ENCODE assay signal across 3 cellular contexts in genomic region chr2:69381337-69381737, GRCh38.
TF ChIP-seq lines count a peak whose summit lies in the region.

No MANE protein-coding gene starts in this region.

TF ChIP-seq in SK-N-SH, 30 proteins besides CTCF, POLR2A, EP300 and RAD21:
- TF ChIP-seq ELF1 (IDR thresholded peaks at IDR 0.05) (no peak), JUND (IDR thresholded peaks at IDR 0.05) (0 out of 2 replicates have a peak, but pooled peaks have one; percentile 16), TCF12 (IDR thresholded peaks at IDR 0.05) (no peak)

TF ChIP-seq in SK-N-SH treated with all-trans-retinoic acid at 6 μM for 48 hours, 23 proteins besides CTCF, POLR2A, EP300 and RAD21:
- TF ChIP-seq ISL1 (CRISPR knock-in tag; IDR thresholded peaks at IDR 0.05): no peak
- TF ChIP-seq PPARA (CRISPR knock-in tag; IDR thresholded peaks at IDR 0.05; ENCODE audit: borderline replicate concordance): no peak
- TF ChIP-seq ZC3H10 (CRISPR knock-in tag; IDR thresholded peaks at IDR 0.05): no peak

TF ChIP-seq in K562, 482 proteins besides CTCF, POLR2A, EP300 and RAD21 (continues in another document):
- TF ChIP-seq SMAD1 (IDR thresholded peaks at IDR 0.05; ENCODE audit: low read depth, low read length, partially characterized antibody): no peak
- no peak for TF ChIP-seq CHD4 (IDR thresholded peaks at IDR 0.05; ENCODE audit: insufficient read depth, insufficient replicate concordance, low read depth, low read length, poor library complexity, severe bottlenecking)
- TF ChIP-seq HSF4 (CRISPR knock-in tag; IDR thresholded peaks at IDR 0.05; ENCODE audit: borderline replicate concordance): no peak
- no peak for TF ChIP-seq STAT5A (IDR thresholded peaks at IDR 0.05; ENCODE audit: borderline replicate concordance, low read length)
- no peak for TF ChIP-seq CREB3L1 (IDR thresholded peaks at IDR 0.05; ENCODE audit: borderline replicate concordance, low read depth)
- TF ChIP-seq NCOR1 (IDR thresholded peaks at IDR 0.05): 0 out of 2 replicates have a peak, but pooled peaks have one; percentile 9
- TF ChIP-seq ZHX1 (conservative IDR thresholded peaks at IDR 0.05; ENCODE audit: low read length): no peak
- TF ChIP-seq RERE (CRISPR knock-in tag; IDR thresholded peaks at IDR 0.05; ENCODE audit: borderline replicate concordance): no peak
- TF ChIP-seq SMARCE1 (IDR thresholded peaks at IDR 0.05): peak; percentile 93
- TF ChIP-seq ZFP36 (IDR thresholded peaks at IDR 0.05; ENCODE audit: low read depth, low read length, partially characterized antibody): no peak
- TF ChIP-seq, protein P1, sequence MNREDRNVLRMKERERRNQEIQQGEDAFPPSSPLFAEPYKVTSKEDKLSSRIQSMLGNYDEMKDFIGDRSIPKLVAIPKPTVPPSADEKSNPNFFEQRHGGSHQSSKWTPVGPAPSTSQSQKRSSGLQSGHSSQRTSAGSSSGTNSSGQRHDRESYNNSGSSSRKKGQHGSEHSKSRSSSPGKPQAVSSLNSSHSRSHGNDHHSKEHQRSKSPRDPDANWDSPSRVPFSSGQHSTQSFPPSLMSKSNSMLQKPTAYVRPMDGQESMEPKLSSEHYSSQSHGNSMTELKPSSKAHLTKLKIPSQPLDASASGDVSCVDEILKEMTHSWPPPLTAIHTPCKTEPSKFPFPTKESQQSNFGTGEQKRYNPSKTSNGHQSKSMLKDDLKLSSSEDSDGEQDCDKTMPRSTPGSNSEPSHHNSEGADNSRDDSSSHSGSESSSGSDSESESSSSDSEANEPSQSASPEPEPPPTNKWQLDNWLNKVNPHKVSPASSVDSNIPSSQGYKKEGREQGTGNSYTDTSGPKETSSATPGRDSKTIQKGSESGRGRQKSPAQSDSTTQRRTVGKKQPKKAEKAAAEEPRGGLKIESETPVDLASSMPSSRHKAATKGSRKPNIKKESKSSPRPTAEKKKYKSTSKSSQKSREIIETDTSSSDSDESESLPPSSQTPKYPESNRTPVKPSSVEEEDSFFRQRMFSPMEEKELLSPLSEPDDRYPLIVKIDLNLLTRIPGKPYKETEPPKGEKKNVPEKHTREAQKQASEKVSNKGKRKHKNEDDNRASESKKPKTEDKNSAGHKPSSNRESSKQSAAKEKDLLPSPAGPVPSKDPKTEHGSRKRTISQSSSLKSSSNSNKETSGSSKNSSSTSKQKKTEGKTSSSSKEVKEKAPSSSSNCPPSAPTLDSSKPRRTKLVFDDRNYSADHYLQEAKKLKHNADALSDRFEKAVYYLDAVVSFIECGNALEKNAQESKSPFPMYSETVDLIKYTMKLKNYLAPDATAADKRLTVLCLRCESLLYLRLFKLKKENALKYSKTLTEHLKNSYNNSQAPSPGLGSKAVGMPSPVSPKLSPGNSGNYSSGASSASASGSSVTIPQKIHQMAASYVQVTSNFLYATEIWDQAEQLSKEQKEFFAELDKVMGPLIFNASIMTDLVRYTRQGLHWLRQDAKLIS (CRISPR knock-in tag; IDR thresholded peaks at IDR 0.05): no peak
- no peak for TF ChIP-seq PHF8 (IDR thresholded peaks at IDR 0.05; ENCODE audit: borderline replicate concordance, low read length)
- 0 out of 4 replicates have a peak, but pooled peaks of 1 of the 2 experiments have one; percentile 32 for TF ChIP-seq MNT (conservative IDR thresholded peaks at IDR 0.05)
- 0 out of 2 replicates have a peak, but pooled peaks have one; percentile 15 for TF ChIP-seq NKRF (IDR thresholded peaks at IDR 0.05; ENCODE audit: borderline replicate concordance)
- TF ChIP-seq ZNF77 (CRISPR knock-in tag; IDR thresholded peaks at IDR 0.05): no peak
- no peak for TF ChIP-seq ERF (CRISPR knock-in tag; IDR thresholded peaks at IDR 0.05)
- TF ChIP-seq DPF2 (IDR thresholded peaks at IDR 0.05): peak; percentile 98
- TF ChIP-seq MAFK (IDR thresholded peaks at IDR 0.05; ENCODE audit: low read length): peak; percentile 76
- peak in 1 of 2 experiments; percentile 33; a peak in 1 of 3 replicates for TF ChIP-seq CBX3 (IDR thresholded peaks at IDR 0.05; ENCODE audit: borderline replicate concordance in 1 of 2, low read length in 2 of 2)
- peak; percentile 85; the same call in 1 of the 2 replicates for TF ChIP-seq SMARCC2 (IDR thresholded peaks at IDR 0.05; ENCODE audit: low read depth)
- no peak for TF ChIP-seq CBX8 (IDR thresholded peaks at IDR 0.05; ENCODE audit: borderline replicate concordance, extremely low read depth, low read depth, low read length, poor library complexity, severe bottlenecking)
- TF ChIP-seq FOXP1 (CRISPR knock-in tag; IDR thresholded peaks at IDR 0.05): no peak
- TF ChIP-seq C11orf30 (IDR thresholded peaks at IDR 0.05; ENCODE audit: low read depth): peak; percentile 92
- TF ChIP-seq ZNF282 (CRISPR knock-in tag; IDR thresholded peaks at IDR 0.05): no peak
- no peak for TF ChIP-seq THRA (IDR thresholded peaks at IDR 0.05)
- no peak for TF ChIP-seq CCAR2 (IDR thresholded peaks at IDR 0.05; ENCODE audit: low read depth, low read length)
- peak; percentile 68; the same call in 1 of the 2 replicates for TF ChIP-seq ZNF395 (CRISPR knock-in tag; IDR thresholded peaks at IDR 0.05)
- TF ChIP-seq ZBTB1 (CRISPR knock-in tag; IDR thresholded peaks at IDR 0.05; ENCODE audit: borderline replicate concordance, low read depth): no peak
- TF ChIP-seq HOMEZ (CRISPR knock-in tag; IDR thresholded peaks at IDR 0.05): no peak
- TF ChIP-seq ARID1B (IDR thresholded peaks at IDR 0.05): peak; percentile 90
- TF ChIP-seq ZNF780A (CRISPR knock-in tag; IDR thresholded peaks at IDR 0.05): no peak
- TF ChIP-seq MAFG (tag; conservative IDR thresholded peaks at IDR 0.05): peak; percentile 77
